In genomic region chr7:158759749-158760444, GRCh38 we compare ENCODE assay signal across 21 cellular contexts.
"Had no signal": no experiment of that assay in that cellular context is flagged by ENCODE, and none has a peak within 500 bp of the region (broad histone marks: within the 10 kb centered on the region; RNA-seq: fewer than 3 reads in every experiment).

No MANE protein-coding gene starts in this region.

- H3K4me3 ChIP-seq: breast epithelium, spleen had no signal

- ATAC-seq: activated T-cell treated with anti-CD3 and anti-CD28 coated beads, Interleukin-2, amount 50 U/mL, for 72 hours; effector memory CD8-positive, alpha-beta T cell; esophagus mucosa; natural killer cell treated with Interleukin-12 subunit alpha and Interleukin-12 subunit beta and Interleukin-15 and Interleukin-18, amount 100 ng/mL, for 72 hours had no signal

- H3K27me3 ChIP-seq: breast epithelium, spleen had no signal

- DNase-seq: activated CD4-positive, alpha-beta T cell treated with anti-CD3 and anti-CD28 coated beads, Interleukin-2, amount 50 U/mL, for 1 hour; activated CD4-positive, CD25-positive, alpha-beta regulatory T cell treated with anti-CD3 and anti-CD28 coated beads, Interleukin-2, amount 50 U/mL, for 72 hours; activated CD8-positive, alpha-beta memory T cell treated with anti-CD3 and anti-CD28 coated beads, Interleukin-2, amount 50 U/mL, for 48 hours; activated effector memory CD4-positive, alpha-beta T cell treated with Interleukin-2 at 50 U/mL for 16 hours; activated naive CD4-positive, alpha-beta T cell treated with anti-CD3 and anti-CD28 coated beads for 36 hours; activated naive CD8-positive, alpha-beta T cell treated with anti-CD3 and anti-CD28 coated beads, Interleukin-2, amount 10 ng/mL, durations not matched to agents 7 days and 5 days; activated T-cell treated with anti-CD3 and anti-CD28 coated beads, Interleukin-2, amount 50 U/mL, for 72 hours; amniotic stem cell; effector memory CD8-positive, alpha-beta T cell; foreskin melanocyte; kidney; mammary epithelial cell; midbrain; retina; spleen; stimulated activated CD4-positive, alpha-beta T cell treated with anti-CD3 and anti-CD28 coated beads, Interleukin-4, amount 100 ng/mL, for 24 hours; stimulated activated naive CD4-positive, alpha-beta T cell treated with Interleukin-2 at 50 U/mL for 16 hours; WERI-Rb-1 had no signal

- H3K4me1 ChIP-seq: breast epithelium had no signal

- H3K9me3 ChIP-seq: breast epithelium, spleen had no signal

- H3K36me3 ChIP-seq: WERI-Rb-1 had no signal

- H3K27ac ChIP-seq: breast epithelium, spleen, WERI-Rb-1 had no signal
